Comparison of ENCODE assay signal across 21 cellular contexts in the genomic region with DNA sequence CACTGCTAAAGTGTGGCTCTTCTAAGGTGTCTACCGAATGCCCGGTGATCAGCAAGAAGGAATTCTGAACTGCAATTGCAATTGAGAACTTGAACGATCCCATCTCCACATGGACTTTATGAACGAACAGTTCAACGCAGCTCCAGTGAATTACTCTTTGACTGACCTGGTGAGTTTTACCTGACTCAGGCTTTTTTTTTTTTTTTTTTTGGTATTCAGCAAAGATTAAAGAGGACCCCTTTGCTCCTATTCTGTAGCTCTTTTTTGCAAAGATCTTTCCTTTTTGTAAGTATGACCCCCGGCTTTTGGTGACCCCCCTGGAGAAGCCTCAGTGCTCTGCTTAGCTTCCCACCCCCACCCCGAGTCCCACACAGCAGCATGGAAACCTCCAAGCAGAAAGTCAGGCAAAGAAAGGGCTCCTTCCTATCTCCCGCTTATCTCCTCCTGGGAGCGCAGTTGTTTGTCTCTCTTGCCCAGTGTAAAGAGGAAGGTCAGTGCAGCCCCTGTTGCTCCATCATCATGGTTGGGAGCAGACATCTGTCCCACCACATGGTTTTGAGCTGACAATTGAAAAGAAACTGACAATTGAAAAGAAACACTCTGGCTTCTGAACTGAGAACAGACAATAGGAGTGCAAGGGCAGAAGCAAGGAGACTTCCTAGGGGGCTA.
DNase-seq lines count a peak whose midpoint lies in the region; ATAC-seq, FAIRE-seq and TF ChIP-seq lines count a peak whose summit lies in the region.
"Had no signal": no experiment of that assay in that cellular context is flagged by ENCODE, and none has a peak within 500 bp of the region (broad histone marks: within the 10 kb centered on the region; RNA-seq: fewer than 3 reads in every experiment).

No MANE protein-coding gene starts in this region.

- no TSS peak for BruUV-seq in HepG2 (replicated peaks; lab: Mats Ljungman, UMichigan)
- BruUV-seq in K562 (replicated peaks; lab: Mats Ljungman, UMichigan): no TSS peak

- H4K20me1 ChIP-seq in HepG2 (ENCODE audit: insufficient read depth, low read length): no peaks in the 10 kb centered on the region
- no peaks in the 10 kb centered on the region for H4K20me1 ChIP-seq in K562 (replicated peaks; ENCODE audit: control insufficient read depth, insufficient read depth, low read length)

- H3K27ac ChIP-seq in HepG2 (ENCODE audit: extremely low read length, insufficient read depth, low read length) (no peak overlapping the region), right lobe of liver (no peak overlapping the region), K562 (ENCODE audit: extremely low read depth, low read depth, low read length) (no peak overlapping the region)

- H3K9me3 Mint-ChIP-seq in T-cell: peaks cover 4 to 28% (median 4%) of the 10 kb centered on the region in 3 donors

- no peaks in the 10 kb centered on the region for H3K36me3 ChIP-seq in HepG2 (replicated peaks in 1 of 2; ENCODE audit: control insufficient read depth in 1 of 2, insufficient read depth in 2 of 2, low read length in 2 of 2)
- H3K36me3 ChIP-seq in right lobe of liver: no peaks in the 10 kb centered on the region
- H3K36me3 ChIP-seq in K562 (ENCODE audit: control insufficient read depth, insufficient read depth, low read length): no peaks in the 10 kb centered on the region
- H3K36me3 ChIP-seq: BE2C had no signal

- H3K36me3 Mint-ChIP-seq in T-cell: no peaks in the 10 kb centered on the region

- H3K4me2 ChIP-seq in HepG2 (ENCODE audit: low read depth, low read length): no peak overlapping the region
- H3K4me2 ChIP-seq in K562 (ENCODE audit: insufficient read depth, low read length): no peak overlapping the region
- H3K4me2 ChIP-seq: GM23338 had no signal

- TF ChIP-seq POLR2A in HepG2 (IDR thresholded peaks at IDR 0.05; ENCODE audit: insufficient read depth in 1 of 2, low read depth in 2 of 2, low read length in 2 of 2) (no peak), right lobe of liver (IDR thresholded peaks at IDR 0.05) (no peak), K562 (conservative IDR thresholded peaks at IDR 0.05) (no peak)

- H3K4me3 ChIP-seq in HepG2 (replicated peaks in 1 of 3; ENCODE audit: insufficient read depth in 1 of 3, low read depth in 2 of 3, low read length in 3 of 3): no peak overlapping the region
- H3K4me3 ChIP-seq in right lobe of liver: no peak overlapping the region
- H3K4me3 ChIP-seq in K562: no peak overlapping the region
- H3K4me3 ChIP-seq: GM23338 had no signal

- TF ChIP-seq RAD21 in HepG2 (CRISPR knock-in tag; IDR thresholded peaks at IDR 0.05) (no peak), K562 (CRISPR knock-in tag; conservative IDR thresholded peaks at IDR 0.05 in 1 of 2, IDR thresholded peaks at IDR 0.05 in 1 of 2) (no peak)

- TF ChIP-seq CTCF in HepG2 (CRISPR knock-in tag; IDR thresholded peaks at IDR 0.05) (no peak), right lobe of liver (IDR thresholded peaks at IDR 0.05) (no peak), K562 (IDR thresholded peaks at IDR 0.05 in 2 of 3, conservative IDR thresholded peaks at IDR 0.05 in 1 of 3; ENCODE audit: insufficient read depth in 2 of 3, low read depth in 1 of 3, low read length in 3 of 3) (no peak)

- no peaks in the 10 kb centered on the region for H3K4me1 Mint-ChIP-seq in T-cell
- H3K4me1 Mint-ChIP-seq: GM23338 had no signal

- in situ Hi-C loops in HepG2 (cut with HindIII; ENCODE audit: extremely low pct_ligation_motif_present, low pct_unique_long_range_greater_than_20kb): no loop called here
- in situ Hi-C loops in K562 (cut with MboI): no loop called here

- H3K4me3 Mint-ChIP-seq in T-cell: no peak overlapping the region
- H3K4me3 Mint-ChIP-seq: CD4-positive, alpha-beta T cell; GM23338 had no signal

- H3K9ac ChIP-seq in HepG2 (ENCODE audit: insufficient read depth, low read depth, low read length) (no peak overlapping the region), K562 (ENCODE audit: insufficient read depth in 1 of 2, low read depth in 2 of 2, low read length in 2 of 2) (no peak overlapping the region)

- intact Hi-C loops in HepG2 (cut with micrococcal nuclease; ENCODE audit: unreplicated experiment) (no loop called here), right lobe of liver (cut with DNase I) (no loop called here), K562 (cut with micrococcal nuclease) (no loop called here)

- no peak overlapping the region for H3K27ac Mint-ChIP-seq in T-cell
- H3K27ac Mint-ChIP-seq: CD4-positive, alpha-beta T cell; GM23338 had no signal

- no peaks in the 10 kb centered on the region for H3K9me1 ChIP-seq in K562 (ENCODE audit: control insufficient read depth, insufficient read depth, low read length)

- peaks cover 39 to 43% of the 10 kb centered on the region in 2 donors for H3K27me3 Mint-ChIP-seq in T-cell

- H3K79me2 ChIP-seq in HepG2 (ENCODE audit: insufficient read depth, low read length): no peaks in the 10 kb centered on the region
- no peaks in the 10 kb centered on the region for H3K79me2 ChIP-seq in K562 (ENCODE audit: control insufficient read depth, insufficient read depth, low read length)

- DNase-seq in HepG2 (ENCODE audit: low spot score) (peak; percentile 12), right lobe of liver (no peak), K562 (ENCODE audit: extremely low read depth in 1 of 4, low spot score in 3 of 4) (no peak), islet precursor cell (peak; percentile 15), germinal center (ENCODE audit: low spot score) (no peak), T-cell (no peak)
- DNase-seq: ACHN, BE2C, C1 segment of cervical spinal cord, Caco-2, HCEC 1CT had no signal

- no peak for ATAC-seq in HepG2
- no peak for ATAC-seq in right lobe of liver
- ATAC-seq in K562: no peak
- no peak for ATAC-seq in T-cell (replicated peaks in 1 of 4)
- ATAC-seq in GM21390 (IDR thresholded peaks at IDR 0.05; ENCODE audit: unreplicated experiment): no peak
- ATAC-seq: GM23338 had no signal

- POLR2A ChIA-PET in HepG2 (lab: Yijun Ruan, JAX) (interaction anchor here (0.9 kb wide), 1 partner anchor 154 kb away, joined by 4 read pairs; no protein-coding TSS in a partner anchor), K562 (lab: Yijun Ruan, JAX) (no interaction called here), T-cell (lab: Charles Lee) (no interaction called here)

- FAIRE-seq in HepG2 (lab: Jason Lieb, UNC) (no peak), K562 (lab: Jason Lieb, UNC) (no peak)
- FAIRE-seq: A204.1, D721Med, G401.6, GM12891, GM19239, H54, HTR-8/SVneo had no signal

- H3K4me1 ChIP-seq in HepG2 (ENCODE audit: insufficient read depth, low read length) (0 out of 2 replicates have a peak, but pooled peaks cover 9% of the 10 kb centered on the region), right lobe of liver (no peaks in the 10 kb centered on the region), K562 (replicated peaks in 1 of 2; ENCODE audit: control insufficient read depth in 2 of 2, insufficient read depth in 2 of 2, low read length in 2 of 2) (no peaks in the 10 kb centered on the region; a peak in 1 of 5 replicates)
- H3K4me1 ChIP-seq: BE2C, Caco-2 had no signal

- no peak for TF ChIP-seq EP300 in HepG2 (IDR thresholded peaks at IDR 0.05; ENCODE audit: low read depth in 2 of 2, low read length in 2 of 2)
- TF ChIP-seq EP300 in HepG2 (CRISPR knock-in tag; IDR thresholded peaks at IDR 0.05; ENCODE audit: borderline replicate concordance): no peak
- TF ChIP-seq EP300 in K562 (IDR thresholded peaks at IDR 0.05; ENCODE audit: low read length): no peak

- H3K9me3 ChIP-seq in HepG2 (ENCODE audit: low read length) (no peaks in the 10 kb centered on the region), right lobe of liver (no peaks in the 10 kb centered on the region), K562 (replicated peaks; ENCODE audit: control insufficient read depth, insufficient read depth, low read depth, low read length) (no peaks in the 10 kb centered on the region)
- H3K9me3 ChIP-seq: BE2C had no signal

- WGBS in HepG2 (ENCODE audit: low lambda C conversion rate): 4% methylated on average over 9 of the region's 9 CpGs
- 74% methylated on average over 9 of the region's 9 CpGs for WGBS in right lobe of liver (ENCODE audit: insufficient coverage, low coverage, low lambda C conversion rate, missing lambda C conversion rate)
- 2% methylated on average over 7 of the region's 9 CpGs for WGBS in K562 (ENCODE audit: insufficient coverage, low coverage, missing lambda C conversion rate)

- CTCF ChIA-PET in HepG2 (lab: Yijun Ruan, JAX; ENCODE audit: low intra/inter-chr PET ratio, low total read pairs): no interaction called here
- CTCF ChIA-PET in K562 (lab: Yijun Ruan, JAX; ENCODE audit: low intra/inter-chr PET ratio): no interaction called here
- CTCF ChIA-PET in T-cell (lab: Charles Lee): interaction anchor here in 1 of 2 donors (0.6 kb wide), 1 partner anchor 146 kb away, joined by 4 read pairs; no protein-coding TSS in a partner anchor

- H3K27me3 ChIP-seq in HepG2 (ENCODE audit: control insufficient read depth in 1 of 2, insufficient read depth in 2 of 2, low read length in 2 of 2) (peaks cover 0 to 4% of the 10 kb centered on the region in 2 experiments; a peak in 1 of 5 replicates), right lobe of liver (no peaks in the 10 kb centered on the region), K562 (ENCODE audit: control insufficient read depth in 2 of 2, insufficient read depth in 2 of 2, low read length in 2 of 2) (peaks cover 8 to 22% of the 10 kb centered on the region in 2 experiments; a peak in 4 of 5 replicates)

- H2AFZ ChIP-seq in HepG2 (ENCODE audit: low read length) (no peak overlapping the region), K562 (ENCODE audit: low read depth, low read length) (no peak overlapping the region)
- H2AFZ ChIP-seq: GM23338 had no signal

TF ChIP-seq in HepG2, 621 proteins besides CTCF, POLR2A, EP300 and RAD21 (continues in another document):
- TF ChIP-seq, protein P1, sequence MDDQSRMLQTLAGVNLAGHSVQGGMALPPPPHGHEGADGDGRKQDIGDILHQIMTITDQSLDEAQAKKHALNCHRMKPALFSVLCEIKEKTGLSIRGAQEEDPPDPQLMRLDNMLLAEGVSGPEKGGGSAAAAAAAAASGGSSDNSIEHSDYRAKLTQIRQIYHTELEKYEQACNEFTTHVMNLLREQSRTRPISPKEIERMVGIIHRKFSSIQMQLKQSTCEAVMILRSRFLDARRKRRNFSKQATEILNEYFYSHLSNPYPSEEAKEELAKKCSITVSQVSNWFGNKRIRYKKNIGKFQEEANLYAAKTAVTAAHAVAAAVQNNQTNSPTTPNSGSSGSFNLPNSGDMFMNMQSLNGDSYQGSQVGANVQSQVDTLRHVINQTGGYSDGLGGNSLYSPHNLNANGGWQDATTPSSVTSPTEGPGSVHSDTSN (CRISPR knock-in tag; IDR thresholded peaks at IDR 0.05; ENCODE audit: borderline replicate concordance): no peak

TF ChIP-seq in K562, 482 proteins besides CTCF, POLR2A, EP300 and RAD21:
- TF ChIP-seq ZNF316 (IDR thresholded peaks at IDR 0.05) (peak; percentile 40; the same call in 1 of the 2 replicates), KDM4B (IDR thresholded peaks at IDR 0.05; ENCODE audit: borderline replicate concordance in 2 of 2, low read depth in 1 of 2) (no peak), CBX3 (IDR thresholded peaks at IDR 0.05; ENCODE audit: borderline replicate concordance in 1 of 2, low read length in 2 of 2) (no peak)
TF ChIP-seq in K562: peak in this region for 1.

Comparison
In these comparisons a context has a peak if more than half of its experiments do, and no peak if none do; other contexts are left out.
1. DNase-seq: peak in HepG2 (single experiment) and islet precursor cell (single experiment); none in right lobe of liver (0 of 3), K562 (0 of 4), germinal center (single experiment) and T-cell (0 of 34).
2. Of the 241 proteins assayed by ChIP-seq in both HepG2 and K562: peak only in HepG2: MAFF and MAFK; only in K562: none; in both: none; in neither: 239.